28 cellular contexts compared by ENCODE assay signal in the genomic region with DNA sequence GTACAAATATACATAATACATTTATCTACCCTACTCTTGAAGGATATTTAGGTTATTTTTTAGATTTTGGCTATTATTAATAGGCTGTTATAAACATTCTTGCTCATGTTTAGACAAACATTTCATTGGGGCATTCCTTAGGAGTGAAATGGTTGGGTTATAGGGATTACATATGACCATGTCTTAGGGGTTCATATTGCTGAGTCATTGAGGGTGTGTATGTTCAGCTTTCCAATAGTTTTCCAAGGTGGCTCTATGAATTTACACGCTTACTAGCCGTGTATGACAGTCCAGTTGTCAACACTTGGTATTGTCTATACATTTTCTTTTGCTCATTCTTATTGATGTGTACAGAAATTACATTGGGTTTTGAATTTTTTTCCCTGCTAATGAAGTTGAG.
"Had no signal": no experiment of that assay in that cellular context is flagged by ENCODE, and none has a peak within 500 bp of the region (broad histone marks: within the 10 kb centered on the region; RNA-seq: fewer than 3 reads in every experiment).

No MANE protein-coding gene starts in this region.

- H3K27ac ChIP-seq: left lung, lower lobe of right lung, pancreas, prostate gland, tibial nerve, upper lobe of left lung, vagina had no signal

- H3K27me3 ChIP-seq: left lung, pancreas, tibial nerve, upper lobe of left lung, vagina had no signal

- H3K4me2 ChIP-seq: smooth muscle cell had no signal

- FAIRE-seq: islet of Langerhans, kidney, pancreas had no signal

- H3K9me3 ChIP-seq: left lung, lower lobe of right lung, pancreas, prostate gland, tibial nerve, upper lobe of left lung, vagina had no signal

- H3K4me3 ChIP-seq: left lung, lower lobe of right lung, pancreas, prostate gland, smooth muscle cell, tibial nerve, upper lobe of left lung, vagina had no signal

- H3K4me1 ChIP-seq: left lung, lower lobe of right lung, pancreas, prostate gland, tibial nerve, upper lobe of left lung, vagina had no signal

- ATAC-seq: left colon; lower lobe of right lung; naive thymus-derived CD8-positive, alpha-beta T cell; pancreas; right cardiac atrium; stimulated activated memory B cell treated with anti-CD40 and anti-IgM and Interleukin-4, amounts not matched to agents 10 μg/mL and 1 μg/mL and 100 μg/mL, for 72 hours; stimulated activated naive CD8-positive, alpha-beta T cell treated with anti-CD3 and anti-CD28 coated beads, Interleukin-15, amount 100 ng/mL, for 72 hours had no signal

- H3K36me3 ChIP-seq: left lung, lower lobe of right lung, pancreas, prostate gland, tibial nerve, upper lobe of left lung, vagina had no signal

- DNase-seq: hypothalamus; immature natural killer cell; kidney; left colon; left lung; lower lobe of right lung; mammary epithelial cell; mesenchymal stem cell; naive thymus-derived CD8-positive, alpha-beta T cell; nucleus accumbens; pancreas; posterior cingulate gyrus; retina; right cardiac atrium; stimulated activated CD4-positive, alpha-beta T cell treated with anti-CD3 and anti-CD28 coated beads, Interleukin-1b, Interleukin-23, amount 100 ng/mL, for 48 hours; stimulated activated CD4-positive, alpha-beta T cell treated with anti-CD3 and anti-CD28 coated beads, Interleukin-2, amount 100 ng/mL, for 48 hours; stimulated activated CD4-positive, alpha-beta T cell treated with anti-CD3 and anti-CD28 coated beads, Interleukin-4, amount 100 ng/mL, for 4 hours; stimulated activated CD8-positive, alpha-beta memory T cell treated with anti-CD3 and anti-CD28 coated beads, Interleukin-4, amount 100 ng/mL, for 48 hours; stimulated activated naive CD4-positive, alpha-beta T cell treated with Interleukin-2 at 50 U/mL for 16 hours; stimulated activated naive CD8-positive, alpha-beta T cell treated with anti-CD3 and anti-CD28 coated beads, Interleukin-15, amount 100 ng/mL, for 72 hours; substantia nigra; upper lobe of left lung had no signal
